1 cellular context compared by ENCODE assay signal in genomic region chr12:131950182-131950913, GRCh38.
TF ChIP-seq lines count a peak whose summit lies in the region.

No MANE protein-coding gene starts in this region.

TF ChIP-seq in SK-N-SH treated with all-trans-retinoic acid at 6 μM for 48 hours, 23 proteins besides CTCF, POLR2A, EP300 and RAD21 (continued from another document):
- TF ChIP-seq POU6F1 (CRISPR knock-in tag; IDR thresholded peaks at IDR 0.05; ENCODE audit: borderline replicate concordance, low read depth): no peak
